12 cellular contexts compared by ENCODE assay signal in the genomic region with DNA sequence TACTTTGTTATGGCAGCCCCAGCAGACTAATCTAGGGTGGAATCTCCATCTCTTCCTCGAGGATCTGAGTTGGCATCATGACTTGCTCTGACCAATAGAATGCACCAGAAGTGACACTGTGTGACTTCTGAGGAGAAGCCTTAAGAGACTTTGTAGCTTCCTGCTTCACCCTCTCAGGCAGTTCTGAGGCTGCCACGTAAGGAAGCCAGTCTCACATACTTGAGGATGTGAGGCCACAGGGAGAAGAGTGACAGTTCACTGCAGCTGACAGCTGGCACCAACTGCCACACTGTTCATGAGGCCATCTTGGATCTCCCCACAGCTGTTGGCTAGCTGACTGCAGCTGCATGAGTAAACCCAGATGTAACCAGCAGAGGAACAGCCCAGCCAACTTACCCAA. TPM values are rescaled to one million over a fixed set of nuclear protein-coding genes. Genes with fewer than 3 reads are reported as not detected.
DNase-seq lines count a peak whose midpoint lies in the region; ATAC-seq, FAIRE-seq and TF ChIP-seq lines count a peak whose summit lies in the region.
"Had no signal": no experiment of that assay in that cellular context is flagged by ENCODE, and none has a peak within 500 bp of the region (broad histone marks: within the 10 kb centered on the region; RNA-seq: fewer than 3 reads in every experiment).

No MANE protein-coding gene starts in this region.

- in situ Hi-C loops in GM23248 (cut with MboI) = no loop called here

- no peaks in the 10 kb centered on the region for H4K20me1 ChIP-seq in GM23248 (ENCODE audit: insufficient read depth)

- peak; percentile 76 for ATAC-seq in CD8-positive, alpha-beta T cell
- ATAC-seq in HG02623 (IDR thresholded peaks at IDR 0.05; ENCODE audit: unreplicated experiment) = no peak

- H3K36me3 Mint-ChIP-seq in CD8-positive, alpha-beta T cell = no peaks in the 10 kb centered on the region

- no peaks in the 10 kb centered on the region for H3K9me3 Mint-ChIP-seq in CD8-positive, alpha-beta T cell
- H3K9me3 Mint-ChIP-seq: stimulated activated naive CD8-positive, alpha-beta T cell treated with anti-CD3 and anti-CD28 coated beads, Interleukin-15, Interleukin-2, amounts not matched to agents 100 ng/mL and 50 ng/mL, for 24 hours had no signal

- no peak overlapping the region for H2AFZ ChIP-seq in GM23248

- H3K9me3 ChIP-seq in CD8-positive, alpha-beta T cell (ENCODE audit: low read length) = no peaks in the 10 kb centered on the region
- H3K9me3 ChIP-seq in GM23248 (ENCODE audit: low read depth) (no peaks in the 10 kb centered on the region), WERI-Rb-1 (ENCODE audit: severe bottlenecking) (peaks cover 2% of the 10 kb centered on the region)

- no peaks in the 10 kb centered on the region for H3K9me2 ChIP-seq in GM23248 (ENCODE audit: insufficient read depth)

- no peaks in the 10 kb centered on the region for H3K36me3 ChIP-seq in CD8-positive, alpha-beta T cell (ENCODE audit: insufficient read depth, low read length)
- H3K36me3 ChIP-seq in GM23248 (ENCODE audit: low read depth) = no peaks in the 10 kb centered on the region
- H3K36me3 ChIP-seq in WERI-Rb-1 = peaks cover 3% of the 10 kb centered on the region; the same call in 1 of the 2 replicates

- H3K4me3 ChIP-seq in CD8-positive, alpha-beta T cell (ENCODE audit: low read depth, low read length) = no peak overlapping the region
- H3K4me3 ChIP-seq in GM23248 (no peak overlapping the region), WERI-Rb-1 (ENCODE audit: low read depth, low read length) (no peak overlapping the region)

- no peak overlapping the region for H3K9ac ChIP-seq in GM23248

- H3K4me1 ChIP-seq in CD8-positive, alpha-beta T cell (ENCODE audit: insufficient read depth, low read length) = peaks cover 8% of the 10 kb centered on the region
- H3K4me1 ChIP-seq in GM23248 (ENCODE audit: insufficient read depth) = peaks cover 6% of the 10 kb centered on the region; the same call in 1 of the 2 replicates

- H3K27ac ChIP-seq in CD8-positive, alpha-beta T cell (ENCODE audit: low read depth, low read length) = no peak overlapping the region
- H3K27ac ChIP-seq in GM23248 = 0 out of 2 replicates have a peak overlapping the region, but pooled peaks have one; percentile 15
- no peak overlapping the region for H3K27ac ChIP-seq in WERI-Rb-1

- no peak for FAIRE-seq in RCC 7860 (lab: Jason Lieb, UNC)
- FAIRE-seq in frontal cortex (lab: Jason Lieb, UNC) = no peak

- H3K4me1 Mint-ChIP-seq in CD8-positive, alpha-beta T cell (ENCODE audit: low read depth) = peaks cover 6% of the 10 kb centered on the region

- H3K79me2 ChIP-seq in GM23248 (ENCODE audit: insufficient read depth) = no peaks in the 10 kb centered on the region

- no peak for TF ChIP-seq CTCF in CD8-positive, alpha-beta T cell (IDR thresholded peaks at IDR 0.05)
- no peak for TF ChIP-seq CTCF in WERI-Rb-1 (IDR thresholded peaks at IDR 0.05; ENCODE audit: low read depth, low read length)

- POLR2A ChIA-PET in CD8-positive, alpha-beta T cell (lab: Charles Lee) = no interaction called here

- H3K27me3 ChIP-seq in CD8-positive, alpha-beta T cell (ENCODE audit: insufficient read depth, low read length) = no peaks in the 10 kb centered on the region
- H3K27me3 ChIP-seq in GM23248 (replicated peaks; ENCODE audit: insufficient read depth) = no peaks in the 10 kb centered on the region
- peaks cover 32% of the 10 kb centered on the region for H3K27me3 ChIP-seq in WERI-Rb-1 (ENCODE audit: insufficient read depth, low read depth, severe bottlenecking)

- H3K4me3 Mint-ChIP-seq in CD8-positive, alpha-beta T cell = no peak overlapping the region
- H3K4me3 Mint-ChIP-seq: stimulated activated naive CD8-positive, alpha-beta T cell treated with anti-CD3 and anti-CD28 coated beads, Interleukin-15, Interleukin-2, amounts not matched to agents 100 ng/mL and 50 ng/mL, for 24 hours had no signal

- no peak overlapping the region for H3K27ac Mint-ChIP-seq in CD8-positive, alpha-beta T cell
- H3K27ac Mint-ChIP-seq: progenitor cell of endocrine pancreas; stimulated activated naive CD8-positive, alpha-beta T cell treated with anti-CD3 and anti-CD28 coated beads, Interleukin-15, Interleukin-2, amounts not matched to agents 100 ng/mL and 50 ng/mL, for 24 hours had no signal

- H3K27me3 Mint-ChIP-seq in CD8-positive, alpha-beta T cell (ENCODE audit: low read depth) = no peaks in the 10 kb centered on the region
- H3K27me3 Mint-ChIP-seq: progenitor cell of endocrine pancreas; stimulated activated naive CD8-positive, alpha-beta T cell treated with anti-CD3 and anti-CD28 coated beads, Interleukin-15, Interleukin-2, amounts not matched to agents 100 ng/mL and 50 ng/mL, for 24 hours had no signal

- intact Hi-C loops in CD8-positive, alpha-beta T cell (cut with DNase I, micrococcal nuclease) = no loop called here

- no peak for DNase-seq in CD8-positive, alpha-beta T cell
- DNase-seq in GM23248 (peak; percentile 42), RCC 7860 (ENCODE audit: low spot score) (peak; percentile 17), fibroblast of gingiva (ENCODE audit: low read depth) (peak; percentile 18), frontal cortex (ENCODE audit: low spot score in 2 of 2) (no peak), WERI-Rb-1 (no peak)
- DNase-seq in effector CD8-positive, alpha-beta T cell (lab: John Stamatoyannopoulos, UW) = no peak
- DNase-seq: mesendoderm, NCI-H1417 had no signal

- WGBS in GM23248 (ENCODE audit: low coverage in 1 of 2, low lambda C conversion rate in 2 of 2, missing lambda C conversion rate in 2 of 2), 2 experiments = 25 to 28% methylated on average over 2 of the region's 2 CpGs

- CTCF ChIA-PET in CD8-positive, alpha-beta T cell (lab: Charles Lee) = no interaction called here

- H3K4me2 ChIP-seq in GM23248 (ENCODE audit: unreplicated experiment) = no peak overlapping the region

- H3F3A ChIP-seq in GM23248 (ENCODE audit: insufficient read depth) = no peaks in the 10 kb centered on the region

RNA-seq across cellular contexts. Expression of gene BCOR, which starts 29.3 kb away (rescaled TPM):
- total RNA-seq in CD8-positive, alpha-beta T cell = 10 to 100 TPM; 35.5 to 38.5 TPM
- total RNA-seq in GM23248 (2014; rRNA removed; shearing (Covaris generic)) = 17.6 and 19.7 TPM in 2 replicates
- 9.1 and 10.2 TPM in 2 replicates for polyA plus RNA-seq in GM23248 (2016; fragmentation: Nextera tagmentation; extraction: Ambion mirVana)
- total RNA-seq in frontal cortex = 26.5 TPM

Comparison
In these comparisons a context has a peak if more than half of its experiments do, and no peak if none do; other contexts are left out.
1. DNase-seq: peak in GM23248 (single experiment), RCC 7860 (single experiment) and fibroblast of gingiva (single experiment); none in CD8-positive, alpha-beta T cell (0 of 7), frontal cortex (0 of 2), effector CD8-positive, alpha-beta T cell (single experiment) and WERI-Rb-1 (single experiment).